Comparison of ENCODE assay signal across 24 cellular contexts in genomic region chr16:78895661-78896060, GRCh38.
DNase-seq lines count a peak whose midpoint lies in the region; ATAC-seq, FAIRE-seq and TF ChIP-seq lines count a peak whose summit lies in the region.
"Had no signal": no experiment of that assay in that cellular context is flagged by ENCODE, and none has a peak within 500 bp of the region (broad histone marks: within the 10 kb centered on the region; RNA-seq: fewer than 3 reads in every experiment).

No MANE protein-coding gene starts in this region.

- H3K4me1 ChIP-seq in CD4-positive, alpha-beta memory T cell (ENCODE audit: insufficient read depth, low read length): peaks cover 74% of the 10 kb centered on the region
- H3K4me1 ChIP-seq: SJSA1 had no signal

- no peak for TF ChIP-seq CTCF in activated CD8-positive, alpha-beta T cell treated with anti-CD3 and anti-CD28 coated beads for 36 hours (IDR thresholded peaks at IDR 0.05)

- H3K27me3 Mint-ChIP-seq in activated CD4-positive, alpha-beta T cell treated with anti-CD3 and anti-CD28 coated beads for 36 hours: no peaks in the 10 kb centered on the region
- H3K27me3 Mint-ChIP-seq in CD4-positive, alpha-beta memory T cell: no peaks in the 10 kb centered on the region
- no peaks in the 10 kb centered on the region for H3K27me3 Mint-ChIP-seq in activated CD8-positive, alpha-beta T cell treated with anti-CD3 and anti-CD28 coated beads for 36 hours
- H3K27me3 Mint-ChIP-seq: progenitor cell of endocrine pancreas had no signal

- POLR2A ChIA-PET in activated CD4-positive, alpha-beta T cell treated with anti-CD3 and anti-CD28 coated beads for 36 hours (lab: Charles Lee): interaction anchor here (0.9 to 2.4 kb wide), 3 partner anchors 117 to 181 kb away, joined by 3 to 15 read pairs (median 3); no protein-coding TSS in a partner anchor
- POLR2A ChIA-PET in CD4-positive, alpha-beta memory T cell (lab: Charles Lee; ENCODE audit: partially characterized antibody): interaction anchor here (0.9 to 1.8 kb wide), 6 partner anchors 12 to 706 kb away, joined by 3 to 6 read pairs (median 3); partner anchors contain the start of gene MAF
- POLR2A ChIA-PET in activated CD8-positive, alpha-beta T cell treated with anti-CD3 and anti-CD28 coated beads for 36 hours (lab: Charles Lee): no interaction called here

- peaks cover 1% of the 10 kb centered on the region for H3K36me3 Mint-ChIP-seq in activated CD4-positive, alpha-beta T cell treated with anti-CD3 and anti-CD28 coated beads for 36 hours (ENCODE audit: low read depth)
- no peaks in the 10 kb centered on the region for H3K36me3 Mint-ChIP-seq in CD4-positive, alpha-beta memory T cell
- H3K36me3 Mint-ChIP-seq in activated CD8-positive, alpha-beta T cell treated with anti-CD3 and anti-CD28 coated beads for 36 hours (ENCODE audit: low read depth): no peaks in the 10 kb centered on the region

- FAIRE-seq in islet of Langerhans (lab: Jason Lieb, UNC): peak; percentile 17
- FAIRE-seq: GM12891, keratinocyte had no signal

- H3K4me3 Mint-ChIP-seq in activated CD4-positive, alpha-beta T cell treated with anti-CD3 and anti-CD28 coated beads for 36 hours: peak overlapping the region; percentile 3
- peak overlapping the region; percentile 47 to 85 (median 74) for H3K4me3 Mint-ChIP-seq in CD4-positive, alpha-beta memory T cell
- H3K4me3 Mint-ChIP-seq in activated CD8-positive, alpha-beta T cell treated with anti-CD3 and anti-CD28 coated beads for 36 hours: no peak overlapping the region
- H3K4me3 Mint-ChIP-seq: HFFc6 had no signal

- peak; percentile 27 for ATAC-seq in activated CD4-positive, alpha-beta T cell treated with anti-CD3 and anti-CD28 coated beads for 36 hours
- no peak for ATAC-seq in activated CD8-positive, alpha-beta T cell treated with anti-CD3 and anti-CD28 coated beads for 36 hours
- ATAC-seq: lower lobe of right lung, Panc1 had no signal

- peaks cover 63% of the 10 kb centered on the region for H3K4me1 Mint-ChIP-seq in activated CD4-positive, alpha-beta T cell treated with anti-CD3 and anti-CD28 coated beads for 36 hours
- H3K4me1 Mint-ChIP-seq in CD4-positive, alpha-beta memory T cell: peaks cover 40 to 79% (median 54%) of the 10 kb centered on the region in 4 donors
- H3K4me1 Mint-ChIP-seq in activated CD8-positive, alpha-beta T cell treated with anti-CD3 and anti-CD28 coated beads for 36 hours (ENCODE audit: low read depth): peaks cover 37% of the 10 kb centered on the region

- intact Hi-C loops in activated CD4-positive, alpha-beta T cell treated with anti-CD3 and anti-CD28 coated beads for 36 hours (cut with DNase I, micrococcal nuclease): loop anchor here (1.0 to 5.0 kb wide), 7 partner anchors 67 to 705 kb away; partner anchors contain the start of gene MAF (in 1 of the 2)
- intact Hi-C loops in CD4-positive, alpha-beta memory T cell (cut with micrococcal nuclease): no loop called here
- intact Hi-C loops in activated CD8-positive, alpha-beta T cell treated with anti-CD3 and anti-CD28 coated beads for 36 hours (cut with micrococcal nuclease): loop anchor here (10.0 kb wide), 1 partner anchor 121 kb away; no protein-coding TSS in a partner anchor

- no peaks in the 10 kb centered on the region for H3K27me3 ChIP-seq in CD4-positive, alpha-beta memory T cell (ENCODE audit: insufficient read depth, low read length)
- no peaks in the 10 kb centered on the region for H3K27me3 ChIP-seq in MG63
- H3K27me3 ChIP-seq: esophagus squamous epithelium, SJSA1 had no signal

- H3K27ac ChIP-seq in CD4-positive, alpha-beta memory T cell (ENCODE audit: low read depth, low read length): peak overlapping the region; percentile 39
- H3K27ac ChIP-seq: 22Rv1, lower lobe of right lung, SJSA1, thoracic aorta, WERI-Rb-1 had no signal

- H3K36me3 ChIP-seq in CD4-positive, alpha-beta memory T cell (ENCODE audit: insufficient read depth, low read length): no peaks in the 10 kb centered on the region
- H3K36me3 ChIP-seq in MG63: no peaks in the 10 kb centered on the region
- H3K36me3 ChIP-seq: esophagus squamous epithelium, lower lobe of right lung, SJSA1, thoracic aorta, WERI-Rb-1 had no signal

- H3K27ac Mint-ChIP-seq in activated CD4-positive, alpha-beta T cell treated with anti-CD3 and anti-CD28 coated beads for 36 hours: peak overlapping the region; percentile 96
- H3K27ac Mint-ChIP-seq in CD4-positive, alpha-beta memory T cell: peak overlapping the region; percentile 87 to 97 (median 92)
- peak overlapping the region; percentile 87 for H3K27ac Mint-ChIP-seq in activated CD8-positive, alpha-beta T cell treated with anti-CD3 and anti-CD28 coated beads for 36 hours
- H3K27ac Mint-ChIP-seq: HFFc6, progenitor cell of endocrine pancreas had no signal

- H3K9me3 Mint-ChIP-seq in activated CD4-positive, alpha-beta T cell treated with anti-CD3 and anti-CD28 coated beads for 36 hours (ENCODE audit: low read depth): peaks cover 2% of the 10 kb centered on the region
- peaks cover 0 to 3% (median 0%) of the 10 kb centered on the region in 8 donors for H3K9me3 Mint-ChIP-seq in CD4-positive, alpha-beta memory T cell
- peaks cover 3% of the 10 kb centered on the region for H3K9me3 Mint-ChIP-seq in activated CD8-positive, alpha-beta T cell treated with anti-CD3 and anti-CD28 coated beads for 36 hours

- no peaks in the 10 kb centered on the region for H3K9me3 ChIP-seq in CD4-positive, alpha-beta memory T cell (ENCODE audit: control insufficient read depth in 1 of 2, low read length in 2 of 2)
- H3K9me3 ChIP-seq in MG63: no peaks in the 10 kb centered on the region
- H3K9me3 ChIP-seq: esophagus squamous epithelium, lower lobe of right lung, thoracic aorta had no signal

- CTCF ChIA-PET in activated CD4-positive, alpha-beta T cell treated with anti-CD3 and anti-CD28 coated beads for 36 hours (lab: Charles Lee): interaction anchor here (0.7 to 2.2 kb wide), 2 partner anchors 117 to 370 kb away, joined by 4 to 8 read pairs; no protein-coding TSS in a partner anchor
- CTCF ChIA-PET in CD4-positive, alpha-beta memory T cell (lab: Charles Lee; ENCODE audit: partially characterized antibody): no interaction called here
- CTCF ChIA-PET in activated CD8-positive, alpha-beta T cell treated with anti-CD3 and anti-CD28 coated beads for 36 hours (lab: Charles Lee): no interaction called here

- H3K4me3 ChIP-seq in CD4-positive, alpha-beta memory T cell (ENCODE audit: low read length in 2 of 2): no peak overlapping the region
- H3K4me3 ChIP-seq in MG63: no peak overlapping the region
- H3K4me3 ChIP-seq: esophagus squamous epithelium, lower lobe of right lung, SJSA1, thoracic aorta had no signal

- DNase-seq in activated CD4-positive, alpha-beta T cell treated with anti-CD3 and anti-CD28 coated beads for 36 hours: no peak
- DNase-seq in activated CD4-positive, alpha-beta T cell treated with anti-CD3 and anti-CD28 coated beads, Interleukin-2, amount 50 U/mL, for 1 hour: no peak
- peak in 1 of 5 donors; percentile 23 for DNase-seq in CD4-positive, alpha-beta memory T cell
- no peak for DNase-seq in activated CD8-positive, alpha-beta T cell treated with anti-CD3 and anti-CD28 coated beads for 36 hours
- DNase-seq in activated gamma-delta T cell treated with Interleukin-2 at 50 U/mL for 16 hours: no peak
- DNase-seq in MG63: no peak
- no peak for DNase-seq in mucosa of gallbladder (ENCODE audit: low spot score)
- DNase-seq: activated gamma-delta T cell, COR-L47, DND-41, esophagus squamous epithelium, HFFc6, lower lobe of right lung, NCI-H1436, NCI-H2107, WERI-Rb-1 had no signal
